Comparison of ENCODE assay signal across 22 cellular contexts in the genomic region with DNA sequence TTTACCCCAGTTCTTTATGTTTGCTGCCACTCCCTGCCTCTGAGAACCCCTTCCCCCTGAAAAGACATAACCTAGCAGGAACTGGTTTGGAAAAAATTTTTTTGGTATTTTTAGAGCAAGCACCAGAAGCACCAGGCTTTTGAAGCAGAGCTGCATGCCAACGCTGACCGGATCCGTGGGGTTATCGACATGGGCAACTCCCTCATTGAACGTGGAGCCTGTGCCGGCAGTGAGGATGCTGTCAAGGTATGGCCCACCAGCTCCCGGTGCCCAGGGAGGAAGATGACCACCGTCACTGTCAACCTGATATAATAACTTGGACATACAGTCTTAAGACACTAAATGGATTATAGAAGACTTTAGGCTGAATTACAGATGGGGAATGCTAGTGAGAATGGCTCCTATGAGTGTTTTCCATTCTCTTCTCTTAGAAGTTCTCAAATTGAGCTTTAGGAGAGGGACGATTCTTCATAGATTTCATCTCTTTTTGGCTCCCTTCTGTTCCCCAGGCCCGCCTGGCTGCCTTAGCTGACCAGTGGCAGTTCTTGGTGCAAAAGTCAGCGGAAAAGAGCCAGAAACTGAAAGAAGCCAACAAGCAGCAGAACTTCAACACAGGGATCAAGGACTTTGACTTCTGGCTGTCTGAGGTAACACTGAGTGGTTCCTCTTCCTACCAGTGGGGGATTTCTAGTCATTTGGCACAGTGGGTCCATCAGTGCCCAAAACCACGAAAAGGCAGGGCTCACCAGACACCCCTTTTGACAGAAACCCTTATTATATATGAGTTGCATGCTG. TPM values are rescaled to one million over a fixed set of nuclear protein-coding genes. Genes with fewer than 3 reads are reported as not detected.
DNase-seq lines count a peak whose midpoint lies in the region; ATAC-seq and TF ChIP-seq lines count a peak whose summit lies in the region.
"Had no signal": no experiment of that assay in that cellular context is flagged by ENCODE, and none has a peak within 500 bp of the region (broad histone marks: within the 10 kb centered on the region; RNA-seq: fewer than 3 reads in every experiment).

No MANE protein-coding gene starts in this region.

- POLR2A ChIA-PET in IMR-90 (lab: Charles Lee; ENCODE audit: unreplicated experiment) = no interaction called here

- no peak overlapping the region for H2BK5ac ChIP-seq in IMR-90 (ENCODE audit: low read depth, low read length, poor library complexity, severe bottlenecking)

- CTCF ChIA-PET in IMR-90 (lab: Yijun Ruan, JAX) = interaction anchor here (0.5 to 1.3 kb wide), 3 partner anchors 9 to 209 kb away, joined by 3 to 4 read pairs (median 3); no protein-coding TSS in a partner anchor

- no peak overlapping the region for H3K56ac ChIP-seq in IMR-90 (ENCODE audit: extremely low read depth, insufficient read depth, low read length)

- H3K9me1 ChIP-seq in IMR-90 (ENCODE audit: insufficient read depth, low read length) = no peaks in the 10 kb centered on the region; the same call in 1 of the 2 replicates

- dilution Hi-C loops in IMR-90 (cut with HindIII; ENCODE audit: low sequenced_read_pairs, unreplicated experiment) = no loop called here

- no peaks in the 10 kb centered on the region for H4K20me1 ChIP-seq in IMR-90 (ENCODE audit: insufficient read depth, low read length)

- no peak overlapping the region for H4K5ac ChIP-seq in IMR-90 (ENCODE audit: low read depth, low read length)

- no peak for ATAC-seq in IMR-90 (ENCODE audit: low read depth)
- ATAC-seq in effector memory CD8-positive, alpha-beta T cell (replicated peaks) = no peak
- ATAC-seq in sciatic nerve = no peak
- ATAC-seq: CD8-positive, alpha-beta T cell; GM12878; Right ventricle myocardium inferior had no signal

- H2BK15ac ChIP-seq in IMR-90 (ENCODE audit: low read depth, low read length) = no peak overlapping the region

- no peak overlapping the region for H3K23ac ChIP-seq in IMR-90 (ENCODE audit: low read depth, low read length)

- H3K4ac ChIP-seq in IMR-90 (ENCODE audit: low read depth, low read length) = no peak overlapping the region

- peaks cover 96% of the 10 kb centered on the region for H3K36me3 Mint-ChIP-seq in activated T-cell treated with anti-CD3 and anti-CD28 coated beads, Interleukin-2, amount 50 U/mL, for 24 hours (ENCODE audit: low read depth)
- peaks cover 100% of the 10 kb centered on the region for H3K36me3 Mint-ChIP-seq in effector memory CD8-positive, alpha-beta T cell (ENCODE audit: insufficient read depth)

- no peaks in the 10 kb centered on the region for H3K27me3 Mint-ChIP-seq in activated T-cell treated with anti-CD3 and anti-CD28 coated beads, Interleukin-2, amount 50 U/mL, for 24 hours
- no peaks in the 10 kb centered on the region for H3K27me3 Mint-ChIP-seq in effector memory CD8-positive, alpha-beta T cell

- H3K27ac ChIP-seq in IMR-90 (ENCODE audit: insufficient read depth, low read length) (no peak overlapping the region), stomach (no peak overlapping the region), breast epithelium (no peak overlapping the region)
- H3K27ac ChIP-seq: BLaER1 treated with 17β-estradiol and CSF1 and Interleukin-3, amounts not matched to agents 10 nM and 100 nM; SJSA1 had no signal

- H3K4me1 Mint-ChIP-seq in activated T-cell treated with anti-CD3 and anti-CD28 coated beads, Interleukin-2, amount 50 U/mL, for 24 hours (ENCODE audit: low read depth) = no peaks in the 10 kb centered on the region
- H3K4me1 Mint-ChIP-seq in effector memory CD8-positive, alpha-beta T cell (ENCODE audit: low read depth in 2 of 2) = no peaks in the 10 kb centered on the region

- H3K4me1 ChIP-seq in IMR-90 (ENCODE audit: control insufficient read depth, insufficient read depth, low read length) = no peaks in the 10 kb centered on the region
- peaks cover 0 to 7% (median 0%) of the 10 kb centered on the region in 4 donors for H3K4me1 ChIP-seq in stomach
- H3K4me1 ChIP-seq in breast epithelium = no peaks in the 10 kb centered on the region
- H3K4me1 ChIP-seq: BLaER1 treated with 17β-estradiol and CSF1 and Interleukin-3, amounts not matched to agents 10 nM and 100 nM; SJSA1 had no signal

- BruUV-seq in IMR-90 (replicated peaks; lab: Mats Ljungman, UMichigan) = no TSS peak

- TF ChIP-seq POLR2A in IMR-90 (IDR thresholded peaks at IDR 0.05; ENCODE audit: low read depth, low read length) (no peak), stomach (IDR thresholded peaks at IDR 0.05) (no peak), breast epithelium (IDR thresholded peaks at IDR 0.05) (no peak)

- H3K36me3 ChIP-seq in IMR-90 (ENCODE audit: control insufficient read depth, insufficient read depth, low read length) (peaks cover 82% of the 10 kb centered on the region), stomach (peaks cover 93 to 100% (median 100%) of the 10 kb centered on the region in 4 donors), breast epithelium (peaks cover 8% of the 10 kb centered on the region)

- no peak overlapping the region for H3K9ac ChIP-seq in IMR-90 (ENCODE audit: low read depth, low read length)
- H3K9ac ChIP-seq: BLaER1 treated with 17β-estradiol and CSF1 and Interleukin-3, amounts not matched to agents 10 nM and 100 nM had no signal

- no peak overlapping the region for H4K91ac ChIP-seq in IMR-90 (ENCODE audit: insufficient read depth, low read depth, low read length)

- no peak overlapping the region for H3K4me3 Mint-ChIP-seq in activated T-cell treated with anti-CD3 and anti-CD28 coated beads, Interleukin-2, amount 50 U/mL, for 24 hours
- no peak overlapping the region for H3K4me3 Mint-ChIP-seq in effector memory CD8-positive, alpha-beta T cell
- H3K4me3 Mint-ChIP-seq: CD8-positive, alpha-beta T cell had no signal

- H3K27me3 ChIP-seq in IMR-90 (ENCODE audit: control insufficient read depth, insufficient read depth, low read length) = no peaks in the 10 kb centered on the region
- no peaks in the 10 kb centered on the region for H3K27me3 ChIP-seq in stomach
- H3K27me3 ChIP-seq in breast epithelium = no peaks in the 10 kb centered on the region
- H3K27me3 ChIP-seq: BLaER1 treated with 17β-estradiol and CSF1 and Interleukin-3, amounts not matched to agents 10 nM and 100 nM; MG63; SJSA1 had no signal

- no peak overlapping the region for H3K14ac ChIP-seq in IMR-90 (replicated peaks; ENCODE audit: low read depth, low read length)

- H2AFZ ChIP-seq in IMR-90 (replicated peaks; ENCODE audit: low read length, poor library complexity) = no peak overlapping the region

- no peak overlapping the region for H3K4me3 ChIP-seq in IMR-90 (ENCODE audit: insufficient read depth, low read depth, low read length)
- H3K4me3 ChIP-seq in stomach = no peak overlapping the region
- H3K4me3 ChIP-seq in breast epithelium = no peak overlapping the region
- H3K4me3 ChIP-seq: BLaER1 treated with 17β-estradiol and CSF1 and Interleukin-3, amounts not matched to agents 10 nM and 100 nM; GM12878; K562; MG63; SJSA1 had no signal

- no peak for TF ChIP-seq EP300 in stomach (IDR thresholded peaks at IDR 0.05)

- no peak overlapping the region for H2BK120ac ChIP-seq in IMR-90 (ENCODE audit: low read depth, low read length)

- H3K18ac ChIP-seq in IMR-90 (ENCODE audit: low read depth, low read length) = no peak overlapping the region

- WGBS in IMR-90 (ENCODE audit: extremely low coverage in 2 of 2, insufficient read length in 1 of 2), 2 experiments = 94% methylated on average over 3 of the region's 12 CpGs; no CpG with 5 or more reads in 1 of the 2 experiments
- 95 to 96% (median 95%) methylated on average over 12 of the region's 12 CpGs for WGBS in stomach, 5 donors

- no peak overlapping the region for H3K4me2 ChIP-seq in IMR-90 (ENCODE audit: low read depth, low read length)
- H3K4me2 ChIP-seq: BLaER1 treated with 17β-estradiol and CSF1 and Interleukin-3, amounts not matched to agents 10 nM and 100 nM had no signal

- TF ChIP-seq CTCF in IMR-90 (conservative IDR thresholded peaks at IDR 0.05; ENCODE audit: low read depth, low read length) (no peak), stomach (IDR thresholded peaks at IDR 0.05) (no peak), breast epithelium (IDR thresholded peaks at IDR 0.05) (no peak)

- no peaks in the 10 kb centered on the region for H3K9me3 Mint-ChIP-seq in activated T-cell treated with anti-CD3 and anti-CD28 coated beads, Interleukin-2, amount 50 U/mL, for 24 hours
- no peaks in the 10 kb centered on the region for H3K9me3 Mint-ChIP-seq in effector memory CD8-positive, alpha-beta T cell
- H3K9me3 Mint-ChIP-seq: CD8-positive, alpha-beta T cell had no signal

- in situ Hi-C loops in IMR-90 (cut with MboI; ENCODE audit: low sequenced_read_pairs) = no loop called here

- no peak for TF ChIP-seq RAD21 in IMR-90 (IDR thresholded peaks at IDR 0.05; ENCODE audit: low read length)

- no peak for DNase-seq in activated T-cell treated with anti-CD3 and anti-CD28 coated beads, Interleukin-2, amount 50 U/mL, for 24 hours
- DNase-seq in activated T-cell treated with anti-CD3 and anti-CD28 coated beads, Interleukin-2, amount 50 U/mL, for 48 hours = no peak
- no peak for DNase-seq in IMR-90
- DNase-seq in effector memory CD8-positive, alpha-beta T cell = no peak
- DNase-seq in sciatic nerve (ENCODE audit: low spot score) = peak; percentile 36
- no peak for DNase-seq in stomach
- no peak for DNase-seq in breast epithelium (ENCODE audit: low spot score in 2 of 2)
- DNase-seq in NCI-H748 treated with DMSO at 0.1 percent for 48 hours (lab: John Stamatoyannopoulos, UW) = no peak
- DNase-seq: 8988T; CD8-positive, alpha-beta T cell; DND-41; H7; MG63; NCI-H1048; NCI-H1417 treated with DMSO at 0.1 percent for 48 hours; NCI-H187; NCI-H2107 had no signal

- no peak overlapping the region for H4K8ac ChIP-seq in IMR-90 (ENCODE audit: low read depth in 2 of 2, low read length in 2 of 2)

- no peak overlapping the region for H2BK20ac ChIP-seq in IMR-90 (ENCODE audit: low read depth, low read length)

- peaks cover 14 to 21% of the 10 kb centered on the region in 2 experiments; a peak in 3 of 4 replicates for H3K79me1 ChIP-seq in IMR-90 (ENCODE audit: low read depth in 1 of 2, low read length in 2 of 2)

- intact Hi-C loops in IMR-90 (cut with micrococcal nuclease) (loop anchor here (5.0 kb wide), 1 partner anchor 34 kb away; no protein-coding TSS in a partner anchor), sciatic nerve (cut with DNase I) (no loop called here), stomach (cut with DNase I; ENCODE audit: low total_unique reads) (loop anchor here (10.0 kb wide), 1 partner anchor 353 kb away; no protein-coding TSS in a partner anchor), breast epithelium (cut with DNase I; ENCODE audit: low total_unique reads) (no loop called here)

- peak overlapping the region; percentile 25 for H2AK9ac ChIP-seq in IMR-90 (replicated peaks; ENCODE audit: low read depth, low read length, poor library complexity)

- H2AK5ac ChIP-seq in IMR-90 (ENCODE audit: low read depth, low read length) = no peak overlapping the region

- H3K27ac Mint-ChIP-seq in activated T-cell treated with anti-CD3 and anti-CD28 coated beads, Interleukin-2, amount 50 U/mL, for 24 hours = peak overlapping the region; percentile 34
- H3K27ac Mint-ChIP-seq in effector memory CD8-positive, alpha-beta T cell = peak overlapping the region; percentile 18 to 68
- H3K27ac Mint-ChIP-seq: CD8-positive, alpha-beta T cell had no signal

- H3K9me3 ChIP-seq in IMR-90 (ENCODE audit: control insufficient read depth, insufficient read depth, low read length) = no peaks in the 10 kb centered on the region
- no peaks in the 10 kb centered on the region for H3K9me3 ChIP-seq in stomach
- H3K9me3 ChIP-seq in breast epithelium = no peaks in the 10 kb centered on the region
- H3K9me3 ChIP-seq: BLaER1 treated with 17β-estradiol and CSF1 and Interleukin-3, amounts not matched to agents 10 nM and 100 nM; MG63; SJSA1 had no signal

RNA-seq across cellular contexts. Expression of gene DYNC2I2, which starts 44.9 kb away (rescaled TPM):
- total RNA-seq in IMR-90 (2012; rRNA removed) (36.1 and 37.1 TPM in 2 replicates), sciatic nerve (28.4 TPM), stomach (100 to 1,000 TPM in 2 of 5 donors, 10 to 100 TPM in 2, 1 to 10 TPM in 1; 2.9 to 125 (median 33.9) TPM), breast epithelium (10 to 100 TPM; 23.7 to 67.0 (median 54.1) TPM)
- polyA plus RNA-seq in IMR-90 (2012; rRNA removed) (33.7 and 42.9 TPM in 2 replicates), stomach (10 to 100 TPM; 46.3 to 67.5 (median 60.2) TPM)
- 27.9 and 40.6 TPM in 2 replicates for polyA plus RNA-seq in IMR-90 (2012; cell fraction: cytosol; rRNA removed)
- polyA plus RNA-seq in IMR-90 (2012; cell fraction: nucleus; rRNA removed; ENCODE audit: low replicate concordance) = 24.0 and 102 TPM in 2 replicates

RNA-seq across cellular contexts. Expression of gene SPTAN1, which starts 59.4 kb away (rescaled TPM):
- total RNA-seq in IMR-90 (2012; rRNA removed) (327 and 345 TPM in 2 replicates), sciatic nerve (794 TPM), stomach (100 to 1,000 TPM; 272 to 726 (median 399) TPM), breast epithelium (100 to 1,000 TPM; 217 to 264 (median 254) TPM)
- polyA plus RNA-seq in IMR-90 (2012; rRNA removed) (275 and 316 TPM in 2 replicates), stomach (100 to 1,000 TPM in 1 of 3 donors, 10 to 100 TPM in 2; 41.4 to 104 (median 49.0) TPM)
- polyA plus RNA-seq in IMR-90 (2012; cell fraction: cytosol; rRNA removed) = 177 and 253 TPM in 2 replicates
- polyA plus RNA-seq in IMR-90 (2012; cell fraction: nucleus; rRNA removed; ENCODE audit: low replicate concordance) = 798 and 1,000 TPM in 2 replicates

Comparison
In these comparisons a context has a peak if more than half of its experiments do, and no peak if none do; other contexts are left out.
1. intact Hi-C loops: an anchor here in IMR-90 (5.0 kb wide) and stomach (10.0 kb wide); none called in sciatic nerve and breast epithelium.